Comparison of ENCODE assay signal across 8 cellular contexts in genomic region chr6:12012566-12013367, GRCh38. TPM values are rescaled to one million over a fixed set of nuclear protein-coding genes. Genes with fewer than 3 reads are reported as not detected.
A peak's percentile ranks its signal among the peaks of the same experiment; 100 is the strongest.
DNase-seq lines count a peak whose midpoint lies in the region; ATAC-seq and TF ChIP-seq lines count a peak whose summit lies in the region.

No MANE protein-coding gene starts in this region.

- peaks cover 44 to 71% of the 10 kb centered on the region in 2 donors for H3K36me3 Mint-ChIP-seq in activated naive CD4-positive, alpha-beta T cell treated with anti-CD3 and anti-CD28 coated beads, Interleukin-2, amount 50 U/mL, for 72 hours
- H3K36me3 Mint-ChIP-seq in glutamatergic neuron (ENCODE audit: unreplicated experiment) = peaks cover 6% of the 10 kb centered on the region

- peak overlapping the region; percentile 97 to 100 for H3K27ac Mint-ChIP-seq in activated naive CD4-positive, alpha-beta T cell treated with anti-CD3 and anti-CD28 coated beads, Interleukin-2, amount 50 U/mL, for 72 hours
- peak overlapping the region; percentile 88 for H3K27ac Mint-ChIP-seq in glutamatergic neuron (ENCODE audit: unreplicated experiment)

- H3K27me3 ChIP-seq in thoracic aorta (replicated peaks; ENCODE audit: insufficient read depth) = no peaks in the 10 kb centered on the region

- H3K4me3 Mint-ChIP-seq in glutamatergic neuron (ENCODE audit: unreplicated experiment) = peak overlapping the region; percentile 92

- TF ChIP-seq CTCF in glutamatergic neuron (IDR thresholded peaks at IDR 0.05; ENCODE audit: partially characterized antibody, unreplicated experiment) (no peak), omental fat pad (IDR thresholded peaks at IDR 0.05) (no peak), thoracic aorta (IDR thresholded peaks at IDR 0.05) (no peak)

- peak overlapping the region; percentile 80 for H3K4me3 ChIP-seq in thoracic aorta

- peaks cover 6% of the 10 kb centered on the region; the same call in 1 of the 2 replicates for H3K36me3 ChIP-seq in KOPT-K1 (ENCODE audit: insufficient read depth, low read length)
- no peaks in the 10 kb centered on the region for H3K36me3 ChIP-seq in thoracic aorta

- DNase-seq in EL (peak; percentile 94), SHP77 treated with DMSO at 0.1 percent for 48 hours (lab: John Stamatoyannopoulos, UW) (peak; percentile 50), glutamatergic neuron (peak; percentile 78), omental fat pad (ENCODE audit: low spot score) (peak; percentile 44), thoracic aorta (ENCODE audit: low spot score) (peak; percentile 21)
- peak; percentile 73 to 74 for DNase-seq in activated naive CD4-positive, alpha-beta T cell treated with anti-CD3 and anti-CD28 coated beads, Interleukin-2, amount 50 U/mL, for 72 hours (ENCODE audit: low spot score in 2 of 2)

- peaks cover 20% of the 10 kb centered on the region for H3K4me1 Mint-ChIP-seq in glutamatergic neuron (ENCODE audit: low read depth, unreplicated experiment)

- peak overlapping the region; percentile 46 for H3K27ac ChIP-seq in KOPT-K1 (ENCODE audit: low read depth, low read length, poor library complexity, severe bottlenecking)
- peak overlapping the region; percentile 73 to 78 for H3K27ac ChIP-seq in thoracic aorta

- peak; percentile 35 to 37 for ATAC-seq in activated naive CD4-positive, alpha-beta T cell treated with anti-CD3 and anti-CD28 coated beads, Interleukin-2, amount 50 U/mL, for 72 hours
- ATAC-seq in omental fat pad (ENCODE audit: low FRiP score) (peak; percentile 47), thoracic aorta (ENCODE audit: insufficient number of reproducible peaks, low FRiP score, low read depth) (no peak), HG03457 (IDR thresholded peaks at IDR 0.05; ENCODE audit: unreplicated experiment) (no peak)

- H3K9me3 Mint-ChIP-seq in activated naive CD4-positive, alpha-beta T cell treated with anti-CD3 and anti-CD28 coated beads, Interleukin-2, amount 50 U/mL, for 72 hours = peaks cover 6 to 8% of the 10 kb centered on the region in 2 donors
- H3K9me3 Mint-ChIP-seq in glutamatergic neuron (ENCODE audit: unreplicated experiment) = peaks cover 16% of the 10 kb centered on the region

- H3K4me1 ChIP-seq in thoracic aorta (ENCODE audit: control insufficient read depth in 1 of 2, low read depth in 2 of 2) = peaks cover 14 to 37% of the 10 kb centered on the region in 2 donors

- peaks cover 6% of the 10 kb centered on the region for H3K9me3 ChIP-seq in KOPT-K1 (ENCODE audit: insufficient read depth, low read length, poor library complexity, severe bottlenecking)
- H3K9me3 ChIP-seq in thoracic aorta = no peaks in the 10 kb centered on the region

- peaks cover 10% of the 10 kb centered on the region for H3K27me3 Mint-ChIP-seq in glutamatergic neuron (ENCODE audit: unreplicated experiment)

RNA-seq across cellular contexts. Expression of gene HIVEP1, which starts 0.7 kb away (rescaled TPM):
- 10 to 100 TPM; 54.3 to 75.6 TPM for total RNA-seq in activated naive CD4-positive, alpha-beta T cell treated with anti-CD3 and anti-CD28 coated beads, Interleukin-2, amount 50 U/mL, for 72 hours
- total RNA-seq in glutamatergic neuron (ENCODE audit: unreplicated experiment) (37.1 TPM), omental fat pad (10 to 100 TPM; 21.6 to 59.4 (median 34.5) TPM), thoracic aorta (10 to 100 TPM; 22.3 to 34.4 TPM)

Comparison
In these comparisons a context has a peak if more than half of its experiments do, and no peak if none do; other contexts are left out.
1. DNase-seq: peak in every context shown above with its lines; median percentile 94 in EL; 78 in glutamatergic neuron; 74 in activated naive CD4-positive, alpha-beta T cell treated with anti-CD3 and anti-CD28 coated beads, Interleukin-2, amount 50 U/mL, for 72 hours; 50 in SHP77 treated with DMSO at 0.1 percent for 48 hours; 44 in omental fat pad; 21 in thoracic aorta.
2. ATAC-seq: peak in activated naive CD4-positive, alpha-beta T cell treated with anti-CD3 and anti-CD28 coated beads, Interleukin-2, amount 50 U/mL, for 72 hours (2 of 2) and omental fat pad (single experiment); none in thoracic aorta (single experiment) and HG03457 (single experiment).